ENCODE assay signal across 1 cellular context in genomic region chr1:75366595-75366994, GRCh38.
A peak's percentile ranks its signal among the peaks of the same experiment; 100 is the strongest.
TF ChIP-seq lines count a peak whose summit lies in the region.

No MANE protein-coding gene starts in this region.

TF ChIP-seq in K562, 482 proteins besides CTCF, POLR2A, EP300 and RAD21 (continued from another document):
- no peak for TF ChIP-seq ARID3B (CRISPR knock-in tag; IDR thresholded peaks at IDR 0.05; ENCODE audit: borderline replicate concordance)
- TF ChIP-seq TRIM28 (IDR thresholded peaks at IDR 0.05) = peak; percentile 94; the same call in 1 of the 2 replicates
- no peak for TF ChIP-seq SIN3A (IDR thresholded peaks at IDR 0.05; ENCODE audit: borderline replicate concordance in 2 of 2, control insufficient read depth in 1 of 2, low read depth in 2 of 2, low read length in 2 of 2)
- TF ChIP-seq CBX5 (IDR thresholded peaks at IDR 0.05; ENCODE audit: borderline replicate concordance, low read depth) = 0 out of 2 replicates have a peak, but pooled peaks have one; percentile 43
- no peak for TF ChIP-seq HEY1 (CRISPR knock-in tag; IDR thresholded peaks at IDR 0.05; ENCODE audit: borderline replicate concordance)
- no peak for TF ChIP-seq RAD51 (IDR thresholded peaks at IDR 0.05; ENCODE audit: borderline replicate concordance, low read depth)
- peak; percentile 70 for TF ChIP-seq ZNF280A (IDR thresholded peaks at IDR 0.05; ENCODE audit: low read depth, partially characterized antibody)
- peak; percentile 88 for TF ChIP-seq HLTF (IDR thresholded peaks at IDR 0.05)
- peak in 1 of 2 experiments; percentile 70; a peak in 1 of 3 replicates for TF ChIP-seq CBX3 (IDR thresholded peaks at IDR 0.05; ENCODE audit: borderline replicate concordance in 1 of 2, low read length in 2 of 2)
- TF ChIP-seq ZNF655 (CRISPR knock-in tag; IDR thresholded peaks at IDR 0.05) = no peak
- TF ChIP-seq TRIM24 (IDR thresholded peaks at IDR 0.05) = peak; percentile 36 to 44; a peak in 3 of 4 replicates
- TF ChIP-seq SRSF1 (IDR thresholded peaks at IDR 0.05; ENCODE audit: low read depth, low read length) = no peak
- TF ChIP-seq ZNF408 (CRISPR knock-in tag; IDR thresholded peaks at IDR 0.05; ENCODE audit: low read depth) = no peak
- TF ChIP-seq ZBTB17 (CRISPR knock-in tag; IDR thresholded peaks at IDR 0.05) = no peak
